In the genomic region with DNA sequence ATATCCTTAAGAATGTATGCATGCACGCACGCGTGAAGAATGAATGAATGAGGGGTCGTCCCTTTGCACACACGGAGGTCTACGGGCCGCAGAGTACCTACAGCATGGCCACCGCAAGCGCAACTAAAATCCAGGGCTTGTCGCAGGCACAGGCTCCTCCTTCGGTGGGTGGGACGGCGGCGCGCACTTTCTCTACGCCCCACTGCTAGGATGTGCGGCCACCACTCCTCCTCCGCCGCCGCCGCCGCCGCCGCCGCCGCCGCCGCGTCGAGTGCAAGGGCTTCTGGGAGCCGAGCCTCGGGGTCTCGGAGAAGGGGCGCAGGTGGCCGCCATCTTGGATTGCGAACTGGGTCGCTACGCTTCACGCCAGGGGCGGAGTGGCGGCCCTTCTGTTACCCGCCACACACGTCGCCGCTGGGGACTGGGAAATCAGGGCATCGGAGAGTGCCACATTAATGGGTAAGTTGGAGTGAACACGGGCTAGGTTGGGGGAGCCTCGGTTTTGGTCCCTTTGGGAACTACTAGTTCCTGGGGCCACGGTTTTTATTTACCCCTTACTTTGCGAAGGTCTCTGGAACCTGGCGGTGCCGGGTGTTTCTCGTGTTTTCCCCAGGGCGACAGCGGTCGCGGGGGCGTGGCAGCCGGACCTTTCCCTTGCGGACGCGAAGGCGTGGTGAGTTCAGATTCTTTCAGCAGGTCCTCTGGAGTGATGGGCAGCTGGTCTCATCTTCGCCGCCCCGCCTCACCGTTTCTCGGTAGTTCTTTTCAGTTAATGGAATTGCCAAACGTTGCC, we compare ENCODE assay signal across 8 cellular contexts. TPM values are rescaled to one million over a fixed set of nuclear protein-coding genes. Genes with fewer than 3 reads are reported as not detected.
A peak's percentile ranks its signal among the peaks of the same experiment; 100 is the strongest.
DNase-seq lines count a peak whose midpoint lies in the region; ATAC-seq and TF ChIP-seq lines count a peak whose summit lies in the region.

Gene KPNA5, plus strand, starts transcription at position 332 of the 793 bp plus-strand sequence. Its CDS starts 124 bp downstream, at position 456.

- H3K27ac ChIP-seq in temporal lobe (ENCODE audit: low read depth, low read length), result peak within 1 kb of the TSS; percentile 69

- no peaks in the 10 kb centered on the region for H3K27me3 ChIP-seq in GM06990 (replicated peaks; ENCODE audit: control insufficient read depth, insufficient read depth, low read length)

- ATAC-seq in HG02571 (IDR thresholded peaks at IDR 0.05; ENCODE audit: unreplicated experiment) (peak; percentile 96), omental fat pad (ENCODE audit: low FRiP score) (peak; percentile 95)

- peak; percentile 99 for TF ChIP-seq POLR2A in NB4 (IDR thresholded peaks at IDR 0.05; ENCODE audit: extremely low read depth, insufficient read length)

- H3K4me3 ChIP-seq in GM06990 (replicated peaks; ENCODE audit: low read depth, low read length) (peak within 1 kb of the TSS; percentile 87), NB4 (ENCODE audit: low read depth, low read length) (peak within 1 kb of the TSS; percentile 76)

- TF ChIP-seq CTCF in GM06990 (IDR thresholded peaks at IDR 0.05; ENCODE audit: insufficient read depth, low read length, poor library complexity, severe bottlenecking), result no peak
- TF ChIP-seq CTCF in NB4 (IDR thresholded peaks at IDR 0.05; ENCODE audit: low read depth, low read length), result no peak
- no peak for TF ChIP-seq CTCF in omental fat pad (IDR thresholded peaks at IDR 0.05)

- H3K36me3 ChIP-seq in GM06990 (ENCODE audit: control insufficient read depth, insufficient read depth, low read length), result no peaks in the 10 kb centered on the region

- peak; percentile 92 for DNase-seq in GM06990 (ENCODE audit: extremely low read depth, insufficient read length)
- DNase-seq in NB4 (ENCODE audit: low read depth), result peak; percentile 98
- peak; percentile 96 for DNase-seq in SK-N-DZ (ENCODE audit: low spot score)
- peak; percentile 95 for DNase-seq in activated naive CD4-positive, alpha-beta T cell treated with anti-CD3 and anti-CD28 coated beads, Interleukin-2, amount 50 U/mL, for 16 hours
- DNase-seq in globus pallidus (ENCODE audit: low spot score), result peak; percentile 85
- DNase-seq in omental fat pad (ENCODE audit: low spot score), result peak; percentile 59

RNA-seq across cellular contexts. Expression of gene KPNA5, which starts in this region (rescaled TPM):
- 11.6 and 19.4 TPM in 2 replicates for polyA plus RNA-seq in SK-N-DZ (2014; cell fraction: cytosol; rRNA removed)
- polyA plus RNA-seq in SK-N-DZ (2014; cell fraction: nucleus; rRNA removed), result 13.8 and 16.1 TPM in 2 replicates
- total RNA-seq in omental fat pad (1 to 10 TPM; 5.8 to 9.8 (median 8.5) TPM), temporal lobe (32.7 TPM)

Comparison
In these comparisons a context has a peak if more than half of its experiments do, and no peak if none do; other contexts are left out.
1. Peak in every context shown above with its lines: DNase-seq, ATAC-seq, H3K4me3 ChIP-seq and H3K27ac ChIP-seq.